Comparison of ENCODE assay signal across 23 cellular contexts in genomic region chr2:109265369-109265768, GRCh38.
DNase-seq lines count a peak whose midpoint lies in the region; ATAC-seq, FAIRE-seq and TF ChIP-seq lines count a peak whose summit lies in the region.
"Had no signal": no experiment of that assay in that cellular context is flagged by ENCODE, and none has a peak within 500 bp of the region (broad histone marks: within the 10 kb centered on the region; RNA-seq: fewer than 3 reads in every experiment).

No MANE protein-coding gene starts in this region.

- FAIRE-seq in HTR-8/SVneo (lab: Jason Lieb, UNC): no peak
- FAIRE-seq: A204.1, GM18507 had no signal

- intact Hi-C loops in PC-9 (cut with micrococcal nuclease; ENCODE audit: unreplicated experiment) (no loop called here), upper lobe of right lung (cut with DNase I) (loop anchor here (10.0 kb wide), 1 partner anchor 141 kb away; the partner anchor contains the start of gene SH3RF3)

- H3K79me2 ChIP-seq in SK-N-SH (ENCODE audit: insufficient read depth): peaks cover 8% of the 10 kb centered on the region; the same call in 1 of the 2 replicates
- peaks cover 19% of the 10 kb centered on the region for H3K79me2 ChIP-seq in PC-9 (ENCODE audit: low read depth)

- no peaks in the 10 kb centered on the region for H3K9me3 Mint-ChIP-seq in activated CD8-positive, alpha-beta memory T cell treated with anti-CD3 and anti-CD28 coated beads, Interleukin-2, amount 10 ng/mL, durations not matched to agents 7 days and 5 days (ENCODE audit: low read depth)
- H3K9me3 Mint-ChIP-seq: CD8-positive, alpha-beta T cell had no signal

- H3K9ac ChIP-seq in SK-N-SH: no peak overlapping the region

- POLR2A ChIA-PET in SK-N-SH (lab: Yijun Ruan, JAX): no interaction called here
- POLR2A ChIA-PET in PC-9 (lab: Charles Lee; ENCODE audit: unreplicated experiment): no interaction called here

- no peaks in the 10 kb centered on the region for H3K4me1 Mint-ChIP-seq in activated CD8-positive, alpha-beta memory T cell treated with anti-CD3 and anti-CD28 coated beads, Interleukin-2, amount 10 ng/mL, durations not matched to agents 7 days and 5 days
- H3K4me1 Mint-ChIP-seq in T-helper 17 cell: peaks cover 9% of the 10 kb centered on the region

- no peaks in the 10 kb centered on the region for H3K9me2 ChIP-seq in SK-N-SH
- H3K9me2 ChIP-seq in PC-9 (ENCODE audit: insufficient read depth): no peaks in the 10 kb centered on the region

- DNase-seq in SK-N-SH: peak; percentile 51
- DNase-seq in PC-9: no peak
- DNase-seq in mesenteric fat pad (ENCODE audit: low spot score): peak; percentile 83
- DNase-seq in upper lobe of right lung: peak; percentile 43
- no peak for DNase-seq in activated CD8-positive, alpha-beta memory T cell treated with anti-CD3 and anti-CD28 coated beads, Interleukin-2, amount 10 ng/mL, durations not matched to agents 7 days and 5 days
- DNase-seq in HTR-8/SVneo (ENCODE audit: insufficient read length, low spot score): no peak
- DNase-seq in T-helper 17 cell: no peak
- DNase-seq: BE2C; Calu3; CD8-positive, alpha-beta T cell; DMS53; GOT3; KBM-7; NCI-H1105 treated with DMSO at 0.1 percent for 48 hours; NCI-H1694; NCI-H2107; NCI-H226 had no signal

- no peak for TF ChIP-seq RAD21 in SK-N-SH (IDR thresholded peaks at IDR 0.05; ENCODE audit: low read length)

- H3K36me3 ChIP-seq in SK-N-SH (replicated peaks in 1 of 2; ENCODE audit: control insufficient read depth in 1 of 2, insufficient read depth in 2 of 2, low read length in 1 of 2) (no peaks in the 10 kb centered on the region), PC-9 (ENCODE audit: low read depth) (no peaks in the 10 kb centered on the region), upper lobe of right lung (no peaks in the 10 kb centered on the region)
- H3K36me3 ChIP-seq: BE2C, Peyer's patch had no signal

- H3K4me3 Mint-ChIP-seq in activated CD8-positive, alpha-beta memory T cell treated with anti-CD3 and anti-CD28 coated beads, Interleukin-2, amount 10 ng/mL, durations not matched to agents 7 days and 5 days: no peak overlapping the region
- no peak overlapping the region for H3K4me3 Mint-ChIP-seq in T-helper 17 cell
- H3K4me3 Mint-ChIP-seq: CD8-positive, alpha-beta T cell had no signal

- BruUV-seq in PC-9 (replicated peaks; lab: Mats Ljungman, UMichigan): no TSS peak

- H3K27ac Mint-ChIP-seq in activated CD8-positive, alpha-beta memory T cell treated with anti-CD3 and anti-CD28 coated beads, Interleukin-2, amount 10 ng/mL, durations not matched to agents 7 days and 5 days: no peak overlapping the region
- no peak overlapping the region for H3K27ac Mint-ChIP-seq in T-helper 17 cell
- H3K27ac Mint-ChIP-seq: CD8-positive, alpha-beta T cell had no signal

- H3K27ac ChIP-seq in SK-N-SH (ENCODE audit: low read depth in 2 of 2, low read length in 1 of 2) (no peak overlapping the region), PC-9 (peak overlapping the region; percentile 71; the same call in 1 of the 2 replicates), upper lobe of right lung (no peak overlapping the region)
- H3K27ac ChIP-seq: Peyer's patch had no signal

- H3F3A ChIP-seq in SK-N-SH (replicated peaks; ENCODE audit: insufficient read depth): no peaks in the 10 kb centered on the region
- H3F3A ChIP-seq in PC-9 (ENCODE audit: insufficient read depth, low read depth): peaks cover 26% of the 10 kb centered on the region; the same call in 1 of the 2 replicates

- TF ChIP-seq EP300 in SK-N-SH (IDR thresholded peaks at IDR 0.05; ENCODE audit: borderline replicate concordance in 1 of 2, low read depth in 1 of 2, low read length in 1 of 2): no peak

- H2AFZ ChIP-seq in SK-N-SH (ENCODE audit: low read depth) (no peak overlapping the region), PC-9 (no peak overlapping the region)

- H4K20me1 ChIP-seq in SK-N-SH (ENCODE audit: insufficient read depth): no peaks in the 10 kb centered on the region
- no peaks in the 10 kb centered on the region; the same call in 1 of the 2 replicates for H4K20me1 ChIP-seq in PC-9 (ENCODE audit: insufficient read depth)

- H3K4me2 ChIP-seq in SK-N-SH (no peak overlapping the region), PC-9 (0 out of 2 replicates have a peak overlapping the region, but pooled peaks have one; percentile 8)

- H3K27me3 ChIP-seq in SK-N-SH (ENCODE audit: insufficient read depth): no peaks in the 10 kb centered on the region
- H3K27me3 ChIP-seq in PC-9 (ENCODE audit: insufficient read depth, low read depth): no peaks in the 10 kb centered on the region
- no peaks in the 10 kb centered on the region for H3K27me3 ChIP-seq in upper lobe of right lung
- H3K27me3 ChIP-seq: BE2C, Peyer's patch had no signal

- H3K9me3 ChIP-seq in SK-N-SH: no peaks in the 10 kb centered on the region
- H3K9me3 ChIP-seq in PC-9 (ENCODE audit: insufficient read depth, low read depth): no peaks in the 10 kb centered on the region
- H3K9me3 ChIP-seq in upper lobe of right lung: no peaks in the 10 kb centered on the region
- no peaks in the 10 kb centered on the region for H3K9me3 ChIP-seq in T-helper 17 cell (ENCODE audit: control insufficient read depth, low read length, poor library complexity, severe bottlenecking)
- H3K9me3 ChIP-seq: BE2C, Peyer's patch had no signal

- H3K4me1 ChIP-seq in SK-N-SH (ENCODE audit: control insufficient read depth in 1 of 2, insufficient read depth in 2 of 2, low read depth in 1 of 2, low read length in 1 of 2) (peaks cover 0 to 35% of the 10 kb centered on the region in 2 experiments; a peak in 1 of 4 replicates), PC-9 (replicated peaks; ENCODE audit: insufficient read depth) (peaks cover 52% of the 10 kb centered on the region), upper lobe of right lung (peaks cover 54% of the 10 kb centered on the region)
- H3K4me1 ChIP-seq: BE2C had no signal

- TF ChIP-seq CTCF in SK-N-SH (IDR thresholded peaks at IDR 0.05) (no peak), PC-9 (conservative IDR thresholded peaks at IDR 0.05) (no peak), upper lobe of right lung (IDR thresholded peaks at IDR 0.05) (no peak)

- H3K36me3 Mint-ChIP-seq in activated CD8-positive, alpha-beta memory T cell treated with anti-CD3 and anti-CD28 coated beads, Interleukin-2, amount 10 ng/mL, durations not matched to agents 7 days and 5 days: no peaks in the 10 kb centered on the region
- peaks cover 3% of the 10 kb centered on the region for H3K36me3 Mint-ChIP-seq in T-helper 17 cell (ENCODE audit: low read depth)
- H3K36me3 Mint-ChIP-seq: CD8-positive, alpha-beta T cell had no signal

- peaks cover 5% of the 10 kb centered on the region for H3K27me3 Mint-ChIP-seq in activated CD8-positive, alpha-beta memory T cell treated with anti-CD3 and anti-CD28 coated beads, Interleukin-2, amount 10 ng/mL, durations not matched to agents 7 days and 5 days
- peaks cover 31% of the 10 kb centered on the region for H3K27me3 Mint-ChIP-seq in T-helper 17 cell

- WGBS in SK-N-SH (ENCODE audit: low lambda C conversion rate): 48% methylated on average over 2 of the region's 2 CpGs

- ATAC-seq in SK-N-SH treated with all-trans-retinoic acid at 6 μM for 48 hours: no peak
- ATAC-seq in upper lobe of right lung: no peak
- no peak for ATAC-seq in activated CD8-positive, alpha-beta memory T cell treated with anti-CD3 and anti-CD28 coated beads, Interleukin-2, amount 10 ng/mL, durations not matched to agents 7 days and 5 days
- no peak for ATAC-seq in T-helper 17 cell
- ATAC-seq: CD8-positive, alpha-beta T cell; HCT116; Right ventricle myocardium inferior had no signal

- no peak overlapping the region for H3K4me3 ChIP-seq in SK-N-SH (ENCODE audit: low read depth in 2 of 2, low read length in 1 of 2)
- H3K4me3 ChIP-seq in PC-9: no peak overlapping the region
- H3K4me3 ChIP-seq in upper lobe of right lung: no peak overlapping the region
- H3K4me3 ChIP-seq: Peyer's patch had no signal

- CTCF ChIA-PET in SK-N-SH (lab: Yijun Ruan, JAX) (interaction anchor here (0.8 to 1.2 kb wide), 3 partner anchors 169 to 245 kb away, joined by 3 to 4 read pairs (median 3); no protein-coding TSS in a partner anchor), PC-9 (lab: Charles Lee) (interaction anchor here (0.6 kb wide), 1 partner anchor 408 kb away, joined by 3 read pairs; no protein-coding TSS in a partner anchor)
- CTCF ChIA-PET in activated CD8-positive, alpha-beta memory T cell treated with anti-CD3 and anti-CD28 coated beads, Interleukin-2, amount 10 ng/mL, durations not matched to agents 7 days and 5 days (lab: Charles Lee): no interaction called here

TF ChIP-seq in SK-N-SH, 30 proteins besides CTCF, POLR2A, EP300 and RAD21 (continues in another document):
- TF ChIP-seq RFX5 (IDR thresholded peaks at IDR 0.05; ENCODE audit: low read length): no peak
- TF ChIP-seq ZBTB33 (IDR thresholded peaks at IDR 0.05; ENCODE audit: borderline replicate concordance, low read depth): no peak

TF ChIP-seq in SK-N-SH treated with all-trans-retinoic acid at 6 μM for 48 hours, 23 proteins besides CTCF, POLR2A, EP300 and RAD21 (continues in another document):
- TF ChIP-seq ZNF565 (CRISPR knock-in tag; conservative IDR thresholded peaks at IDR 0.05; ENCODE audit: low read depth) (no peak), POU6F1 (CRISPR knock-in tag; IDR thresholded peaks at IDR 0.05; ENCODE audit: borderline replicate concordance, low read depth) (no peak), SNAI2 (CRISPR knock-in tag; IDR thresholded peaks at IDR 0.05) (no peak), RARB (CRISPR knock-in tag; IDR thresholded peaks at IDR 0.05) (no peak), ZFP3 (CRISPR knock-in tag; IDR thresholded peaks at IDR 0.05) (no peak)

Comparison
In these comparisons a context has a peak if more than half of its experiments do, and no peak if none do; other contexts are left out.
1. DNase-seq: peak in SK-N-SH (single experiment), mesenteric fat pad (single experiment) and upper lobe of right lung (single experiment); none in PC-9 (0 of 2), activated CD8-positive, alpha-beta memory T cell treated with anti-CD3 and anti-CD28 coated beads, Interleukin-2, amount 10 ng/mL, durations not matched to agents 7 days and 5 days (single experiment), HTR-8/SVneo (single experiment) and T-helper 17 cell (0 of 3).